Comparison of ENCODE assay signal across 1 cellular context in the genomic region with DNA sequence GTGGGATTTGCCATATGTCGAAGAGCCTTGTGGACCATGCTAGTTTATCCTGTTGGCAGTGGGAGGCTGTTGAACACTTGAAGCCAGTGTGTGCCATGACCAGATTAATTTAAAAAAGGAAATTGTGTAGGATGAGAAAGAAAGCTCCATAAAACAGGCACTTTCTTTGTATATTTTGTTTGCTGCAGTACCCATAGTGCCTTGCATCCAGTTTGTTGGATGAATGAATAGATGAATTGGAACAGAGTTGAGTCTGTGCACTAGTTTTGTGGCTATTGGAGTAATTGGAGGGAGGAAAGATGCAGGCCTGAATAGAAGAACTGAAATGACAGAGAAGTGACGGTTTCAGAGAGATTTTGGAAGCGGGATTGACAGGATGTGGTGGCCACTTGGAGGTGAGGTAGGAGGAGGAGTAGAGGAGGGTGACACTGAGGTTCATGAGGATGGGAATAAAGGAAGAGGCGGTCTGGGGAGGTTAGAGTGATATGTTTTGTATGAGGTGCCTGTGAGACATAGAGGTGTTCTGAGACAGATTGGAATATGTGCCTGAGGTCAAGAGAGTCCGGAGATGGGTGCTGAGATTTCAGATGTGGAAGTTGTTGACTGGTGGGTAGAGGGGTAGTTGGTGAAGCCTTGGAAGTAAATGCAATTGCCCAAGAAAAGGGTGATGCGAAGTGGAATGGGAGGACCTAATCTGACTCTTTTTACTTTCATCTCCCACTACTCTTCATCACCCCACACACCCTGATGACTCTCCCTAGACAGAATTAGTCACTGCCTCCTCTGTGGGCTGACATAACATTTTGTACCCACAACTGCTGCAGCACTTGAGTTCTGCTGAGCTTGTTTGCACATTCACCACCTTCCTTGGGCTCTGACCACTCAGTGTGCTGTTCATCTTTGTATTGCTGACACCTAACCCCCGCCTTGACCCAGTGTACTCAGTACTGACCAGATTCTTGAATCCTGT.
TF ChIP-seq lines count a peak whose summit lies in the region.

No MANE protein-coding gene starts in this region.

TF ChIP-seq in HepG2, 621 proteins besides CTCF, POLR2A, EP300 and RAD21:
- TF ChIP-seq RBM22 (optimal IDR thresholded peaks at IDR 0.05; ENCODE audit: low read length) (peak; percentile 32), NFE2 (CRISPR knock-in tag; IDR thresholded peaks at IDR 0.05) (no peak), RBFOX2 (IDR thresholded peaks at IDR 0.05; ENCODE audit: low read depth, low read length) (peak; percentile 45; the same call in 1 of the 2 replicates)
- TF ChIP-seq, protein P1, sequence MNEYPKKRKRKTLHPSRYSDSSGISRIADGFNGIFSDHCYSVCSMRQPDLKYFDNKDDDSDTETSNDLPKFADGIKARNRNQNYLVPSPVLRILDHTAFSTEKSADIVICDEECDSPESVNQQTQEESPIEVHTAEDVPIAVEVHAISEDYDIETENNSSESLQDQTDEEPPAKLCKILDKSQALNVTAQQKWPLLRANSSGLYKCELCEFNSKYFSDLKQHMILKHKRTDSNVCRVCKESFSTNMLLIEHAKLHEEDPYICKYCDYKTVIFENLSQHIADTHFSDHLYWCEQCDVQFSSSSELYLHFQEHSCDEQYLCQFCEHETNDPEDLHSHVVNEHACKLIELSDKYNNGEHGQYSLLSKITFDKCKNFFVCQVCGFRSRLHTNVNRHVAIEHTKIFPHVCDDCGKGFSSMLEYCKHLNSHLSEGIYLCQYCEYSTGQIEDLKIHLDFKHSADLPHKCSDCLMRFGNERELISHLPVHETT (CRISPR knock-in tag; conservative IDR thresholded peaks at IDR 0.05), result no peak
